ENCODE assay signal across 8 cellular contexts in genomic region chr19:55258476-55258827, GRCh38. TPM values are rescaled to one million over a fixed set of nuclear protein-coding genes. Genes with fewer than 3 reads are reported as not detected.
DNase-seq lines count a peak whose midpoint lies in the region; ATAC-seq and TF ChIP-seq lines count a peak whose summit lies in the region.

No MANE protein-coding gene starts in this region.

- H3K4me1 Mint-ChIP-seq in CD8-positive, alpha-beta T cell (ENCODE audit: low read depth): peaks cover 44% of the 10 kb centered on the region
- peaks cover 49% of the 10 kb centered on the region for H3K4me1 Mint-ChIP-seq in activated naive CD8-positive, alpha-beta T cell treated with anti-CD3 and anti-CD28 coated beads, Interleukin-2, amount 50 U/mL, for 24 hours

- H3K27me3 Mint-ChIP-seq in CD8-positive, alpha-beta T cell (ENCODE audit: low read depth): no peaks in the 10 kb centered on the region
- no peaks in the 10 kb centered on the region for H3K27me3 Mint-ChIP-seq in activated naive CD8-positive, alpha-beta T cell treated with anti-CD3 and anti-CD28 coated beads, Interleukin-2, amount 50 U/mL, for 24 hours

- no peak for TF ChIP-seq CTCF in CD8-positive, alpha-beta T cell (IDR thresholded peaks at IDR 0.05)
- TF ChIP-seq CTCF in LNCaP clone FGC (IDR thresholded peaks at IDR 0.05; ENCODE audit: control insufficient read depth, extremely low read depth, insufficient read depth): no peak

- no peaks in the 10 kb centered on the region for H3K36me3 ChIP-seq in CD8-positive, alpha-beta T cell (ENCODE audit: insufficient read depth, low read length)
- no peaks in the 10 kb centered on the region for H3K36me3 ChIP-seq in iPS-18a (ENCODE audit: control insufficient read depth, low read depth, low read length)

- H3K4me1 ChIP-seq in CD8-positive, alpha-beta T cell (ENCODE audit: insufficient read depth, low read length): peaks cover 39% of the 10 kb centered on the region
- H3K4me1 ChIP-seq in iPS-18a (ENCODE audit: control insufficient read depth, low read depth, low read length): peaks cover 12% of the 10 kb centered on the region

- peak overlapping the region; percentile 87 for H3K27ac ChIP-seq in CD8-positive, alpha-beta T cell (ENCODE audit: low read depth, low read length)
- no peak overlapping the region for H3K27ac ChIP-seq in iPS-18a (ENCODE audit: low read length)

- no peaks in the 10 kb centered on the region for H3K9me3 Mint-ChIP-seq in CD8-positive, alpha-beta T cell
- H3K9me3 Mint-ChIP-seq in activated naive CD8-positive, alpha-beta T cell treated with anti-CD3 and anti-CD28 coated beads, Interleukin-2, amount 50 U/mL, for 24 hours: no peaks in the 10 kb centered on the region

- no peaks in the 10 kb centered on the region for H3K27me3 ChIP-seq in CD8-positive, alpha-beta T cell (ENCODE audit: insufficient read depth, low read length)
- H3K27me3 ChIP-seq in iPS-18a (ENCODE audit: control insufficient read depth, insufficient read depth, low read length): no peaks in the 10 kb centered on the region

- H3K9me3 ChIP-seq in CD8-positive, alpha-beta T cell (ENCODE audit: low read length): no peaks in the 10 kb centered on the region
- H3K9me3 ChIP-seq in iPS-18a (ENCODE audit: control insufficient read depth, low read depth, low read length): no peaks in the 10 kb centered on the region

- H3K4me3 Mint-ChIP-seq in CD8-positive, alpha-beta T cell: peak overlapping the region; percentile 94
- peak overlapping the region; percentile 95 for H3K4me3 Mint-ChIP-seq in activated naive CD8-positive, alpha-beta T cell treated with anti-CD3 and anti-CD28 coated beads, Interleukin-2, amount 50 U/mL, for 24 hours

- POLR2A ChIA-PET in CD8-positive, alpha-beta T cell (lab: Charles Lee): interaction anchor here (0.7 to 4.5 kb wide), 8 partner anchors 12 to 341 kb away, joined by 3 to 56 read pairs (median 8); partner anchors contain the start of genes HSPBP1, KMT5C, PPP1R12C and TMEM238

- ATAC-seq in CD8-positive, alpha-beta T cell: peak; percentile 11
- ATAC-seq in GM21723 (IDR thresholded peaks at IDR 0.05; ENCODE audit: unreplicated experiment): peak; percentile 12
- ATAC-seq in activated naive CD8-positive, alpha-beta T cell treated with anti-CD3 and anti-CD28 coated beads, Interleukin-2, amount 50 U/mL, for 24 hours: no peak

- intact Hi-C loops in CD8-positive, alpha-beta T cell (cut with DNase I, micrococcal nuclease): loop anchor here (2.0 to 10.0 kb wide), 8 partner anchors 56 to 394 kb away; partner anchors contain the start of genes PPP1R12C (in 2 of the 2), FIZ1 (in 1 of the 2) and ZNF865 (in 1 of the 2)

- peaks cover 42% of the 10 kb centered on the region for H3K36me3 Mint-ChIP-seq in CD8-positive, alpha-beta T cell
- H3K36me3 Mint-ChIP-seq in activated naive CD8-positive, alpha-beta T cell treated with anti-CD3 and anti-CD28 coated beads, Interleukin-2, amount 50 U/mL, for 24 hours (ENCODE audit: low read depth): peaks cover 41% of the 10 kb centered on the region

- H3K4me3 ChIP-seq in CD8-positive, alpha-beta T cell (ENCODE audit: low read depth, low read length): peak overlapping the region; percentile 80
- H3K4me3 ChIP-seq in LNCaP clone FGC (ENCODE audit: low read depth, low read length) (peak overlapping the region; percentile 92), iPS-18a (ENCODE audit: low read length) (peak overlapping the region; percentile 81)

- peak overlapping the region; percentile 60 for H3K9ac ChIP-seq in iPS-18a (ENCODE audit: low read length)

- peak in 4 of 7 experiments; percentile 38 to 55 (median 50) for DNase-seq in CD8-positive, alpha-beta T cell
- DNase-seq in LNCaP clone FGC (ENCODE audit: low read depth) (no peak), OCI-M2 (lab: John Stamatoyannopoulos, UW; ENCODE audit: unreplicated experiment) (no peak), hippocampal formation (lab: John Stamatoyannopoulos, UW) (no peak)
- DNase-seq in activated naive CD8-positive, alpha-beta T cell treated with anti-CD3 and anti-CD28 coated beads, Interleukin-2, amount 50 U/mL, for 24 hours: peak; percentile 57
- DNase-seq in stimulated activated CD4-positive, alpha-beta T cell treated with anti-CD3 and anti-CD28 coated beads, Interleukin-4, amount 100 ng/mL, for 1 hour: peak; percentile 67

- CTCF ChIA-PET in CD8-positive, alpha-beta T cell (lab: Charles Lee): interaction anchor here (0.8 to 3.7 kb wide), 3 partner anchors 43 to 140 kb away, joined by 3 to 18 read pairs (median 3); no protein-coding TSS in a partner anchor

- H3K27ac Mint-ChIP-seq in CD8-positive, alpha-beta T cell: peak overlapping the region; percentile 97
- H3K27ac Mint-ChIP-seq in activated naive CD8-positive, alpha-beta T cell treated with anti-CD3 and anti-CD28 coated beads, Interleukin-2, amount 50 U/mL, for 24 hours: peak overlapping the region; percentile 90

RNA-seq across cellular contexts. Expression of gene PPP6R1, which starts 0.4 kb away (rescaled TPM):
- total RNA-seq in CD8-positive, alpha-beta T cell: 100 to 1,000 TPM; 163 to 172 TPM

RNA-seq across cellular contexts. Expression of gene HSPBP1, which starts 21.5 kb away (rescaled TPM):
- 10 to 100 TPM; 18.8 to 18.9 TPM for total RNA-seq in CD8-positive, alpha-beta T cell

RNA-seq across cellular contexts. Expression of gene BRSK1, which starts 25.3 kb away (rescaled TPM):
- total RNA-seq in CD8-positive, alpha-beta T cell: 1 to 10 TPM; 5.2 to 6.0 TPM

RNA-seq across cellular contexts. Expression of gene TMEM86B, which starts 29.9 kb away (rescaled TPM):
- 1 to 10 TPM; 8.9 to 9.3 TPM for total RNA-seq in CD8-positive, alpha-beta T cell

RNA-seq across cellular contexts. Expression of gene PTPRH, which starts 49.2 kb away (rescaled TPM):
- not detected for total RNA-seq in CD8-positive, alpha-beta T cell

Comparison
In these comparisons a context has a peak if more than half of its experiments do, and no peak if none do; other contexts are left out.
1. DNase-seq: peak in CD8-positive, alpha-beta T cell (4 of 7), activated naive CD8-positive, alpha-beta T cell treated with anti-CD3 and anti-CD28 coated beads, Interleukin-2, amount 50 U/mL, for 24 hours (single experiment) and stimulated activated CD4-positive, alpha-beta T cell treated with anti-CD3 and anti-CD28 coated beads, Interleukin-4, amount 100 ng/mL, for 1 hour (single experiment); none in LNCaP clone FGC (single experiment), OCI-M2 (single experiment) and hippocampal formation (0 of 2).
2. Peak in every context shown above with its lines, with median percentiles within 50 percentile points of each other: H3K4me3 ChIP-seq.